Comparison of ENCODE assay signal across 25 cellular contexts in the genomic region with DNA sequence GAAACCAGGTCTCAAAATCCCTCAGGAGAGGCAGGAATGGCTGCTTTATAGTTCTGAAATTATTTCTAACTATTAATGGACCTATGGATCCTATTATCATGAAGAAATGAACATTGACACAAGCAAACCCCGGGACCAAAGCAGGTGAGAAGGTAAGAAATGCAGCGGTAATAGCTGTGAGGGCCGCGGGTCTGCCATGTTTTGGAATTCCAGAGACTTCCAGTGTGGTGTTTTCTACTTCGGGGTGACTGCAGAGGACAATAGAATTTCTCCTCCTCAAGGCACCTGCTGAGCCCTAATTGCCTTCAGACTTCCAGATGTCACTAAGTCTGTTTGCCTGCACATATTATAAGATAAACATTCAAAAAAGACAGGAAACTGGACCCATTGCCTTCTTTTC.
"Had no signal": no experiment of that assay in that cellular context is flagged by ENCODE, and none has a peak within 500 bp of the region (broad histone marks: within the 10 kb centered on the region; RNA-seq: fewer than 3 reads in every experiment).

No MANE protein-coding gene starts in this region.

- H3K9me3 ChIP-seq: left ventricle myocardium inferior, ovary, testis, thyroid gland, upper lobe of left lung, vagina had no signal

- ATAC-seq: natural killer cell; right cardiac atrium; sciatic nerve; stimulated activated naive B cell treated with anti-CD40 and anti-IgM and Interleukin-4, amounts not matched to agents 10 μg/mL and 1 μg/mL and 100 μg/mL, for 72 hours; stimulated activated naive CD8-positive, alpha-beta T cell treated with anti-CD3 and anti-CD28 coated beads, Interleukin-15, Interleukin-2, amounts not matched to agents 100 U/mL and 50 U/mL, for 24 hours had no signal

- H3K4me3 ChIP-seq: left ventricle myocardium inferior, lung, ovary, skin epidermis, stomach, testis, thyroid gland, transverse colon, upper lobe of left lung, vagina had no signal

- H3K36me3 ChIP-seq: left ventricle myocardium inferior, ovary, stomach, thyroid gland, transverse colon, upper lobe of left lung, vagina had no signal

- H3K4me1 Mint-ChIP-seq: mesothelial cell of epicardium; naive B cell; natural killer cell; stimulated activated naive B cell treated with anti-CD40 and anti-IgM and Interleukin-4, amounts not matched to agents 10 μg/mL and 1 μg/mL and 100 μg/mL, for 72 hours had no signal

- H3K36me3 Mint-ChIP-seq: mesothelial cell of epicardium; naive B cell; natural killer cell; stimulated activated naive B cell treated with anti-CD40 and anti-IgM and Interleukin-4, amounts not matched to agents 10 μg/mL and 1 μg/mL and 100 μg/mL, for 72 hours had no signal

- H3K4me3 Mint-ChIP-seq: mesothelial cell of epicardium; naive B cell; natural killer cell; nephron progenitor cell; stimulated activated naive B cell treated with anti-CD40 and anti-IgM and Interleukin-4, amounts not matched to agents 10 μg/mL and 1 μg/mL and 100 μg/mL, for 72 hours had no signal

- H3K27me3 ChIP-seq: ovary, stomach, testis, thyroid gland, transverse colon, upper lobe of left lung, vagina had no signal

- H3K9me3 Mint-ChIP-seq: nephron progenitor cell had no signal

- H3K27ac ChIP-seq: left ventricle myocardium inferior, ovary, skin epidermis, stomach, testis, thyroid gland, transverse colon, upper lobe of left lung, vagina had no signal

- H3K27me3 Mint-ChIP-seq: naive B cell; progenitor cell of endocrine pancreas; stimulated activated naive B cell treated with anti-CD40 and anti-IgM and Interleukin-4, amounts not matched to agents 10 μg/mL and 1 μg/mL and 100 μg/mL, for 72 hours had no signal

- DNase-seq: islet precursor cell; left ventricle myocardium inferior; mesendoderm; naive B cell; natural killer cell; nephron progenitor cell; ovary; right cardiac atrium; stimulated activated CD4-positive, alpha-beta T cell treated with anti-CD3 and anti-CD28 coated beads, Interleukin-12 subunit alpha, Interleukin-12 subunit beta, amount 100 ng/mL, for 4 hours; stimulated activated CD4-positive, alpha-beta T cell treated with anti-CD3 and anti-CD28 coated beads, Interleukin-15, amount 100 ng/mL, for 24 hours; stimulated activated CD4-positive, alpha-beta T cell treated with anti-CD3 and anti-CD28 coated beads, Interleukin-2, amount 100 ng/mL, for 24 hours; stimulated activated CD4-positive, alpha-beta T cell treated with anti-CD3 and anti-CD28 coated beads, Interleukin-4, amount 100 ng/mL, for 1 hour; stimulated activated naive B cell treated with anti-CD40 and anti-IgM and Interleukin-4, amounts not matched to agents 10 μg/mL and 1 μg/mL and 100 μg/mL, for 72 hours; stimulated activated naive CD8-positive, alpha-beta T cell treated with anti-CD3 and anti-CD28 coated beads, Interleukin-15, Interleukin-2, amounts not matched to agents 100 U/mL and 50 U/mL, for 24 hours; stomach; testis; thyroid gland; transverse colon; upper lobe of left lung had no signal

- H3K27ac Mint-ChIP-seq: mesothelial cell of epicardium; naive B cell; natural killer cell; nephron progenitor cell; progenitor cell of endocrine pancreas; stimulated activated naive B cell treated with anti-CD40 and anti-IgM and Interleukin-4, amounts not matched to agents 10 μg/mL and 1 μg/mL and 100 μg/mL, for 72 hours had no signal

- H3K4me1 ChIP-seq: left ventricle myocardium inferior, stomach, testis, thyroid gland, transverse colon, upper lobe of left lung, vagina had no signal
